25 cellular contexts compared by ENCODE assay signal in genomic region chr2:216733046-216733445, GRCh38. TPM values are rescaled to one million over a fixed set of nuclear protein-coding genes. Genes with fewer than 3 reads are reported as not detected.
"Had no signal": no experiment of that assay in that cellular context is flagged by ENCODE, and none has a peak within 500 bp of the region (broad histone marks: within the 10 kb centered on the region; RNA-seq: fewer than 3 reads in every experiment).

No MANE protein-coding gene starts in this region.

- H3K27ac ChIP-seq: cardiac muscle cell, foreskin keratinocyte, left lung, neural progenitor cell, pancreas, spleen, testis, tibial nerve, upper lobe of right lung had no signal

- FAIRE-seq: colon, endothelial cell of umbilical vein, pancreas had no signal

- H3K4me2 ChIP-seq: neural progenitor cell had no signal

- H3K36me3 ChIP-seq: cardiac muscle cell, left lung, neural progenitor cell, pancreas, spleen, tibial nerve, upper lobe of right lung had no signal

- DNase-seq: cerebellar nuclear complex; erythroblast; foreskin keratinocyte; left lung; mesenchymal stem cell; naive thymus-derived CD8-positive, alpha-beta T cell; nucleus accumbens; pancreas; right cardiac atrium; spleen; stimulated activated CD4-positive, alpha-beta T cell treated with anti-CD3 and anti-CD28 coated beads, Interleukin-15, amount 100 ng/mL, for 24 hours; stimulated activated CD4-positive, alpha-beta T cell treated with anti-CD3 and anti-CD28 coated beads, Interleukin-1b, Interleukin-23, amount 100 ng/mL, for 48 hours; stimulated activated CD4-positive, alpha-beta T cell treated with anti-CD3 and anti-CD28 coated beads, Interleukin-4, amount 100 ng/mL, for 24 hours; testis; upper lobe of right lung had no signal

- H3K4me1 ChIP-seq: foreskin keratinocyte, pancreas, spleen, testis, upper lobe of right lung had no signal

- ATAC-seq: foreskin keratinocyte; left lung; naive thymus-derived CD8-positive, alpha-beta T cell; pancreas; right cardiac atrium; stimulated activated memory B cell treated with anti-CD40 and anti-IgM and Interleukin-4, amounts not matched to agents 10 μg/mL and 1 μg/mL and 100 μg/mL, for 72 hours; upper lobe of right lung had no signal

- H3K4me3 ChIP-seq: cardiac muscle cell, left lung, lung, neural progenitor cell, pancreas, spleen, testis, tibial nerve, upper lobe of right lung had no signal

- H3K36me3 Mint-ChIP-seq: naive thymus-derived CD8-positive, alpha-beta T cell; neural progenitor cell; stimulated activated memory B cell treated with anti-CD40 and anti-IgM and Interleukin-4, amounts not matched to agents 10 μg/mL and 1 μg/mL and 100 μg/mL, for 72 hours had no signal

- H3K4me1 Mint-ChIP-seq: naive thymus-derived CD8-positive, alpha-beta T cell; stimulated activated memory B cell treated with anti-CD40 and anti-IgM and Interleukin-4, amounts not matched to agents 10 μg/mL and 1 μg/mL and 100 μg/mL, for 72 hours had no signal

- H3K4me3 Mint-ChIP-seq: dendritic cell treated with granulocyte-macrophage colony-stimulating factor and Interleukin-4, amounts not matched to agents 40 ng/mL and 50 ng/mL, for 4 days; naive thymus-derived CD8-positive, alpha-beta T cell; neural progenitor cell; stimulated activated memory B cell treated with anti-CD40 and anti-IgM and Interleukin-4, amounts not matched to agents 10 μg/mL and 1 μg/mL and 100 μg/mL, for 72 hours; stimulated activated naive CD8-positive, alpha-beta T cell treated with anti-CD3 and anti-CD28 coated beads, Interleukin-15, Interleukin-2, amounts not matched to agents 100 ng/mL and 50 ng/mL, for 24 hours had no signal

- H3K9ac ChIP-seq: neural progenitor cell had no signal

- H3K27me3 ChIP-seq: cardiac muscle cell, left lung, neural progenitor cell, pancreas, spleen, testis, tibial nerve, upper lobe of right lung had no signal

- H3K9me3 Mint-ChIP-seq: dendritic cell treated with granulocyte-macrophage colony-stimulating factor and Interleukin-4, amounts not matched to agents 40 ng/mL and 50 ng/mL, for 4 days; naive thymus-derived CD8-positive, alpha-beta T cell; neural progenitor cell; stimulated activated naive CD8-positive, alpha-beta T cell treated with anti-CD3 and anti-CD28 coated beads, Interleukin-15, Interleukin-2, amounts not matched to agents 100 ng/mL and 50 ng/mL, for 24 hours had no signal

- H3K27ac Mint-ChIP-seq: dendritic cell treated with granulocyte-macrophage colony-stimulating factor and Interleukin-4, amounts not matched to agents 40 ng/mL and 50 ng/mL, for 4 days; naive thymus-derived CD8-positive, alpha-beta T cell; neural progenitor cell; progenitor cell of endocrine pancreas; stimulated activated memory B cell treated with anti-CD40 and anti-IgM and Interleukin-4, amounts not matched to agents 10 μg/mL and 1 μg/mL and 100 μg/mL, for 72 hours; stimulated activated naive CD8-positive, alpha-beta T cell treated with anti-CD3 and anti-CD28 coated beads, Interleukin-15, Interleukin-2, amounts not matched to agents 100 ng/mL and 50 ng/mL, for 24 hours had no signal

- H3K9me3 ChIP-seq: left lung, pancreas, spleen, testis, tibial nerve, upper lobe of right lung had no signal

RNA-seq across cellular contexts. Expression of gene IGFBP5, which starts 37.7 kb away (rescaled TPM):
- total RNA-seq: endothelial cell of umbilical vein; naive thymus-derived CD8-positive, alpha-beta T cell had no signal
